In genomic region chr2:189661148-189661956, GRCh38 we compare ENCODE assay signal across 1 cellular context.
TF ChIP-seq lines count a peak whose summit lies in the region.

ASNSD1 (plus strand) TSS chr2:189661459; CDS start chr2:189666133, 4,674 bp downstream.

TF ChIP-seq in GM12878, 131 proteins besides CTCF, POLR2A, EP300 and RAD21 (continued from another document and continues in another):
- TF ChIP-seq SKIL (IDR thresholded peaks at IDR 0.05; ENCODE audit: low read depth, poor library complexity, severe bottlenecking) (no peak), ESRRA (IDR thresholded peaks at IDR 0.05; ENCODE audit: low read length) (no peak), ZNF592 (IDR thresholded peaks at IDR 0.05) (peak; percentile 67), ZNF217 (IDR thresholded peaks at IDR 0.05) (no peak), USF2 (IDR thresholded peaks at IDR 0.05; ENCODE audit: borderline replicate concordance, low read depth, low read length) (no peak), ZNF622 (IDR thresholded peaks at IDR 0.05) (no peak), BCL3 (IDR thresholded peaks at IDR 0.05; ENCODE audit: borderline replicate concordance, insufficient read depth, low read depth, low read length, poor library complexity, severe bottlenecking) (no peak), CEBPB (IDR thresholded peaks at IDR 0.05; ENCODE audit: borderline replicate concordance in 1 of 2, low read depth in 2 of 2, low read length in 2 of 2) (no peak), BHLHE40 (IDR thresholded peaks at IDR 0.05; ENCODE audit: borderline replicate concordance in 1 of 2, low read depth in 2 of 2, low read length in 1 of 2) (peak; percentile 33 to 42; a peak in 2 of 4 replicates), MAX (IDR thresholded peaks at IDR 0.05; ENCODE audit: low read depth, low read length) (peak; percentile 83), RELB (IDR thresholded peaks at IDR 0.05; ENCODE audit: low read depth) (no peak), ETV6 (conservative IDR thresholded peaks at IDR 0.05 in 1 of 2, IDR thresholded peaks at IDR 0.05 in 1 of 2; ENCODE audit: borderline replicate concordance in 1 of 2, low read depth in 1 of 2) (no peak), HDAC6 (IDR thresholded peaks at IDR 0.05; ENCODE audit: unreplicated experiment) (no peak), KAT2A (conservative IDR thresholded peaks at IDR 0.05; ENCODE audit: control insufficient read depth, low read depth, low read length) (no peak), CHD1 (IDR thresholded peaks at IDR 0.05; ENCODE audit: low read depth, low read length) (0 out of 2 replicates have a peak, but pooled peaks have one; percentile 60), CEBPZ (IDR thresholded peaks at IDR 0.05; ENCODE audit: low read depth, low read length) (no peak), PML (IDR thresholded peaks at IDR 0.05; ENCODE audit: low read length) (peak; percentile 96), MYB (IDR thresholded peaks at IDR 0.05; ENCODE audit: borderline replicate concordance, low read depth, low read length) (no peak), BRCA1 (IDR thresholded peaks at IDR 0.05; ENCODE audit: low read depth, low read length) (peak; percentile 73), FOXK2 (IDR thresholded peaks at IDR 0.05) (peak; percentile 66; the same call in 1 of the 2 replicates), SP1 (IDR thresholded peaks at IDR 0.05; ENCODE audit: low read depth, low read length) (no peak), BCL11A (IDR thresholded peaks at IDR 0.05; ENCODE audit: low read depth, low read length) (no peak), IRF4 (IDR thresholded peaks at IDR 0.05; ENCODE audit: low read depth, low read length) (0 out of 2 replicates have a peak, but pooled peaks have one; percentile 27), ATF7 (IDR thresholded peaks at IDR 0.05; ENCODE audit: low read depth) (no peak; the same call in 1 of the 2 replicates), PBX3 (IDR thresholded peaks at IDR 0.05; ENCODE audit: insufficient replicate concordance, low read depth, low read length) (no peak), ZNF687 (IDR thresholded peaks at IDR 0.05) (peak; percentile 96), CHD4 (IDR thresholded peaks at IDR 0.05) (no peak), ZNF24 (IDR thresholded peaks at IDR 0.05) (no peak), NRF1 (conservative IDR thresholded peaks at IDR 0.05; ENCODE audit: low read depth, low read length) (peak; percentile 99), SIN3A (IDR thresholded peaks at IDR 0.05; ENCODE audit: low read depth, low read length) (no peak), ZBTB11 (CRISPR knock-in tag; IDR thresholded peaks at IDR 0.05) (no peak), EGR1 (IDR thresholded peaks at IDR 0.05; ENCODE audit: borderline replicate concordance in 1 of 2, low read depth in 2 of 2, low read length in 2 of 2) (no peak)
